ENCODE assay signal across 6 cellular contexts in the genomic region with DNA sequence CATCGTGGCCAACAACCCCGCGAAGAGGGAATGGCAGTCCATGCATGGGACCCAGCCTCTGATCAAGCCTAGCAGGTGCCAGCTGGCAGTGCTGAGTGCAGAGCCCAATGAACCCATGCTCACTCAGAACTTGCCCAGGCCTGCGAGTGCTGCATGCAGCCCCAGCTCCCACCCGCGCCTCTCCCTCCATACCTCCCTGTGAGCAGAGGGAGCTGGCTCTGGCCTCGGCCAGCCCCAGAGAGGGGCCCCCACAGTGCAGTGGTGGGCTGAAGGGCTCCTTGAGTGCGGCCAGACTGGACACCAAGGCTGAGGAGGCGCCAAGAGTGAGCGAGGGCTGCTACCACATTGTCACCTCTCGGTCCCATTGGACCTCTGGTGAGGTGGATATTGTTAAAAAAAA. TPM values are rescaled to one million over a fixed set of nuclear protein-coding genes. Genes with fewer than 3 reads are reported as not detected.
"Had no signal": no experiment of that assay in that cellular context is flagged by ENCODE, and none has a peak within 500 bp of the region (broad histone marks: within the 10 kb centered on the region; RNA-seq: fewer than 3 reads in every experiment).

No MANE protein-coding gene starts in this region.

- H3K27ac ChIP-seq: HL-60 had no signal

- H3K4me3 ChIP-seq: K562 had no signal

- H3K36me3 Mint-ChIP-seq: IgD-negative memory B cell had no signal

- DNase-seq: KG1 had no signal

- H3K27ac Mint-ChIP-seq: IgD-negative memory B cell had no signal

- H3K4me1 Mint-ChIP-seq: IgD-negative memory B cell had no signal

RNA-seq across cellular contexts. Expression of a gene that starts 32.6 kb away (rescaled TPM):
- total RNA-seq: HepG2, HT-29 had no signal
